In genomic region chr1:203306089-203306969, GRCh38 we compare ENCODE assay signal across 1 cellular context.
TF ChIP-seq lines count a peak whose summit lies in the region.

No MANE protein-coding gene starts in this region.

TF ChIP-seq in HEK293, 187 proteins besides CTCF, POLR2A, EP300 and RAD21 (continued from another document and continues in another):
- TF ChIP-seq ZSCAN4 (tag by site-specific recombination; IDR thresholded peaks at IDR 0.05) (peak; percentile 99), ZNF843 (tag by site-specific recombination; IDR thresholded peaks at IDR 0.05) (peak; percentile 92), ZBTB1 (tag by site-specific recombination; IDR thresholded peaks at IDR 0.05) (0 out of 2 replicates have a peak, but pooled peaks have one; percentile 40), ZBTB21 (tag by site-specific recombination; IDR thresholded peaks at IDR 0.05) (peak; percentile 87), ZFP37 (tag by site-specific recombination; IDR thresholded peaks at IDR 0.05) (peak; percentile 70; the same call in 1 of the 2 replicates), ZNF707 (tag by site-specific recombination; IDR thresholded peaks at IDR 0.05) (0 out of 2 replicates have a peak, but pooled peaks have one; percentile 62), ZSCAN5A (tag by site-specific recombination; IDR thresholded peaks at IDR 0.05) (peak; percentile 71; the same call in 1 of the 2 replicates), TSHZ1 (tag by site-specific recombination; IDR thresholded peaks at IDR 0.05; ENCODE audit: borderline replicate concordance) (peak; percentile 63; the same call in 1 of the 2 replicates), ZBTB26 (tag by site-specific recombination; optimal IDR thresholded peaks at IDR 0.05) (no peak), ZNF837 (tag by site-specific recombination; IDR thresholded peaks at IDR 0.05) (peak; percentile 95), INSM2 (tag by site-specific recombination; IDR thresholded peaks at IDR 0.05) (no peak), ZNF747 (tag by site-specific recombination; IDR thresholded peaks at IDR 0.05) (no peak), ZNF266 (tag by site-specific recombination; IDR thresholded peaks at IDR 0.05; ENCODE audit: low read depth) (peak; percentile 98), ZNF2 (tag by site-specific recombination; IDR thresholded peaks at IDR 0.05) (peak; percentile 86), KLF8 (tag by site-specific recombination; IDR thresholded peaks at IDR 0.05) (peak; percentile 79; the same call in 1 of the 2 replicates), KLF16 (tag by site-specific recombination; IDR thresholded peaks at IDR 0.05) (peak; percentile 97), ZNF169 (tag by site-specific recombination; IDR thresholded peaks at IDR 0.05) (peak; percentile 66), ZNF18 (tag by site-specific recombination; IDR thresholded peaks at IDR 0.05) (peak; percentile 93), ZNF549 (tag by site-specific recombination; IDR thresholded peaks at IDR 0.05) (no peak), ZNF488 (tag by site-specific recombination; IDR thresholded peaks at IDR 0.05) (peak; percentile 90), ZNF776 (tag by site-specific recombination; IDR thresholded peaks at IDR 0.05; ENCODE audit: borderline replicate concordance) (peak; percentile 97), ZNF423 (tag by site-specific recombination; IDR thresholded peaks at IDR 0.05) (peak; percentile 93), ZNF324 (tag by site-specific recombination; IDR thresholded peaks at IDR 0.05) (peak; percentile 99), ZSCAN18 (tag by site-specific recombination; IDR thresholded peaks at IDR 0.05) (peak; percentile 98), SP2 (tag by site-specific recombination; IDR thresholded peaks at IDR 0.05) (peak; percentile 47), ZNF792 (tag by site-specific recombination; IDR thresholded peaks at IDR 0.05) (peak; percentile 92), ZNF677 (tag by site-specific recombination; IDR thresholded peaks at IDR 0.05) (no peak), ZNF19 (tag by site-specific recombination; IDR thresholded peaks at IDR 0.05; ENCODE audit: low read depth) (peak; percentile 92), ZNF544 (tag by site-specific recombination; IDR thresholded peaks at IDR 0.05) (no peak), ZNF704 (tag by site-specific recombination; IDR thresholded peaks at IDR 0.05) (no peak), EGR2 (tag by site-specific recombination; IDR thresholded peaks at IDR 0.05; ENCODE audit: low read depth) (no peak), GLI4 (tag by site-specific recombination; IDR thresholded peaks at IDR 0.05) (peak; percentile 77; the same call in 1 of the 2 replicates), ZNF416 (tag by site-specific recombination; IDR thresholded peaks at IDR 0.05) (peak; percentile 66), ZNF664 (tag by site-specific recombination; IDR thresholded peaks at IDR 0.05) (peak; percentile 41; the same call in 1 of the 2 replicates), ZNF518A (tag by site-specific recombination; conservative IDR thresholded peaks at IDR 0.05; ENCODE audit: low read depth) (peak; percentile 50; the same call in 1 of the 2 replicates), ZNF785 (tag by site-specific recombination; IDR thresholded peaks at IDR 0.05) (peak; percentile 88; the same call in 1 of the 2 replicates), MZF1 (tag by site-specific recombination; IDR thresholded peaks at IDR 0.05; ENCODE audit: borderline replicate concordance) (peak; percentile 96), KLF17 (tag by site-specific recombination; IDR thresholded peaks at IDR 0.05) (peak; percentile 94), ZNF624 (tag by site-specific recombination; IDR thresholded peaks at IDR 0.05) (peak; percentile 84; the same call in 1 of the 2 replicates), ZIC2 (tag by site-specific recombination; IDR thresholded peaks at IDR 0.05) (no peak)
